8 cellular contexts compared by ENCODE assay signal in the genomic region with DNA sequence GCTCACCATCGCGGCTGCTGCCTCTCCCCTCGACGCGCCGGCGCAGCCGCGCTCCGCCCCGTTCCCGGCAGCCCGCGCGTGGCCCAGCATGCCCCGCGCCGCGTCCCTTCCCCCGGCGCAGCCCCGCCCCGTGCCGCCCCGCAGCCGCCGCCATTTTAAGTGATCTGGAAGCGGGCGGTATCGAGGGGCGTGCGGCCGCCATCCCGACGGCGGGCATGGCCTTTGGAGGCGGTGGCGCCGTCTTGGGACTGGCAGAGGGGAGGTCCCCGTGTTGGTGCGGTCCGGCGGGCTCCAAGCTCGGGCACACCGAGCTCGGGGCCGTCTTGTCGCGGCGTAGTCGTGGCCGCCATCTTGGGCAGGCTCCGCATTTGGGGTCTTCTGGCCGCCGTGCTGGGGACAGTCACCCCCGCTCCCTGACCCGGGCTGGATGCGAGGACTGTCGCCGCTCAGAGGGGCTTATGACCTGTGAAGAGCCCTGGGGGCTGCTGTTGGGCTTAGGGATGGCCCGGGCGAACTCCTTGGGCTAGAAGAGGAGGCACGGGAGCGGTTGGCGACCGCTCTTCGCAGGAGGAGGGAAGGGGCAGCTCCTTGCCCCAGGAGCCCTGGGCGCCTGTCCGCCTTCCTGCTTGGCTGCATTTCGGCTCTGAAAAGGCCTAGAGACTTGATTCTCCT. TPM values are rescaled to one million over a fixed set of nuclear protein-coding genes. Genes with fewer than 3 reads are reported as not detected.
DNase-seq lines count a peak whose midpoint lies in the region; ATAC-seq and TF ChIP-seq lines count a peak whose summit lies in the region.

A gene (minus strand): TSS at position 50 of the 672 bp plus-strand sequence. CDS start 41 bp downstream, at position 9.

- peaks cover 24 to 62% (median 36%) of the 10 kb centered on the region in 3 donors for H3K4me1 Mint-ChIP-seq in CD8-positive, alpha-beta memory T cell

- H3K27ac Mint-ChIP-seq in CD8-positive, alpha-beta memory T cell: peak within 1 kb of the TSS; percentile 98 to 100 (median 98)

- peak within 1 kb of the TSS; percentile 97 for H3K4me3 ChIP-seq in CD8-positive, alpha-beta memory T cell (ENCODE audit: low read length)
- H3K4me3 ChIP-seq in OCI-LY1 (ENCODE audit: low read depth, low read length, poor library complexity, severe bottlenecking) (peak within 1 kb of the TSS; percentile 94), epithelial cell of esophagus (ENCODE audit: low read length) (peak within 1 kb of the TSS; percentile 94), mucosa of descending colon (peak within 1 kb of the TSS; percentile 97)

- H3K4me2 ChIP-seq in OCI-LY1 (ENCODE audit: low read length): peak within 1 kb of the TSS; percentile 99

- peak; percentile 63 for ATAC-seq in GM19455 (IDR thresholded peaks at IDR 0.05; ENCODE audit: unreplicated experiment)
- ATAC-seq in mucosa of descending colon: peak; percentile 93

- no peak within 1 kb of the TSS for H2AFZ ChIP-seq in OCI-LY1 (ENCODE audit: low read length)

- no peaks in the 10 kb centered on the region for H3K9me3 Mint-ChIP-seq in CD8-positive, alpha-beta memory T cell

- POLR2A ChIA-PET in CD8-positive, alpha-beta memory T cell (lab: Charles Lee): interaction anchor here (0.7 to 3.8 kb wide), 5 partner anchors 25 to 317 kb away, joined by 3 to 55 read pairs (median 6); a partner anchor contains a TSS

- H3K4me1 ChIP-seq in CD8-positive, alpha-beta memory T cell (ENCODE audit: insufficient read depth, low read length): peaks cover 32% of the 10 kb centered on the region
- peaks cover 24% of the 10 kb centered on the region for H3K4me1 ChIP-seq in OCI-LY1 (ENCODE audit: insufficient read depth, low read length, severe bottlenecking)
- peaks cover 16% of the 10 kb centered on the region for H3K4me1 ChIP-seq in mucosa of descending colon (ENCODE audit: low read depth)

- H3K36me3 ChIP-seq in CD8-positive, alpha-beta memory T cell (ENCODE audit: insufficient read depth, low read length): peaks cover 22% of the 10 kb centered on the region
- peaks cover 25% of the 10 kb centered on the region for H3K36me3 ChIP-seq in OCI-LY1 (ENCODE audit: insufficient read depth, low read length)
- H3K36me3 ChIP-seq in mucosa of descending colon (ENCODE audit: low read depth): no peaks in the 10 kb centered on the region

- peaks cover 0 to 1% of the 10 kb centered on the region in 2 donors for H3K27me3 Mint-ChIP-seq in CD8-positive, alpha-beta memory T cell

- H3K27ac ChIP-seq in CD8-positive, alpha-beta memory T cell (ENCODE audit: low read depth, low read length): peak within 1 kb of the TSS; percentile 96
- peak within 1 kb of the TSS; percentile 76 for H3K27ac ChIP-seq in OCI-LY1 (ENCODE audit: low read depth, low read length, poor library complexity, severe bottlenecking)

- H3K4me3 Mint-ChIP-seq in CD8-positive, alpha-beta memory T cell: peak within 1 kb of the TSS; percentile 95 to 98 (median 97)

- H4K20me1 ChIP-seq in OCI-LY1 (ENCODE audit: insufficient read depth, low read length): no peaks in the 10 kb centered on the region

- no peaks in the 10 kb centered on the region for H3K27me3 ChIP-seq in CD8-positive, alpha-beta memory T cell (ENCODE audit: insufficient read depth, low read length, poor library complexity, severe bottlenecking)
- no peaks in the 10 kb centered on the region for H3K27me3 ChIP-seq in OCI-LY1 (ENCODE audit: insufficient read depth, low read length)

- intact Hi-C loops in mucosa of descending colon (cut with DNase I, micrococcal nuclease): no loop called here

- no peaks in the 10 kb centered on the region for H3F3A ChIP-seq in OCI-LY1 (ENCODE audit: insufficient read depth, low read length)

- peaks cover 0 to 43% (median 2%) of the 10 kb centered on the region in 3 donors for H3K36me3 Mint-ChIP-seq in CD8-positive, alpha-beta memory T cell

- peak within 1 kb of the TSS; percentile 98 for H3K9ac ChIP-seq in OCI-LY1 (ENCODE audit: low read length)

- DNase-seq in CD8-positive, alpha-beta memory T cell: peak; percentile 84 to 91 (median 84)
- peak; percentile 86 for DNase-seq in HT-29 (ENCODE audit: low spot score)
- peak; percentile 86 for DNase-seq in activated T-cell treated with anti-CD3 and anti-CD28 coated beads for 24 hours (ENCODE audit: low read depth)
- peak; percentile 89 for DNase-seq in epithelial cell of esophagus (ENCODE audit: low read depth)
- DNase-seq in mucosa of descending colon: peak; percentile 90 to 94 (median 92)
- peak; percentile 78 to 80 for DNase-seq in stimulated activated CD8-positive, alpha-beta memory T cell treated with anti-CD3 and anti-CD28 coated beads, Interleukin-4, amount 100 ng/mL, for 1 hour (ENCODE audit: low read depth in 2 of 2, low spot score in 1 of 2)

- CTCF ChIA-PET in CD8-positive, alpha-beta memory T cell (lab: Charles Lee): interaction anchor here (1.4 kb wide), 2 partner anchors 26 to 91 kb away, joined by 4 to 5 read pairs; no protein-coding TSS in a partner anchor

- H3K79me2 ChIP-seq in OCI-LY1 (ENCODE audit: insufficient read depth, low read length): peaks cover 14% of the 10 kb centered on the region

- TF ChIP-seq CTCF in OCI-LY1 (IDR thresholded peaks at IDR 0.05; ENCODE audit: low read length): no peak
- no peak for TF ChIP-seq CTCF in epithelial cell of esophagus (IDR thresholded peaks at IDR 0.05; ENCODE audit: insufficient read depth, low read depth, low read length, missing control alignments)
- no peak for TF ChIP-seq CTCF in mucosa of descending colon (IDR thresholded peaks at IDR 0.05)

- no peaks in the 10 kb centered on the region for H3K9me3 ChIP-seq in CD8-positive, alpha-beta memory T cell (ENCODE audit: low read length)
- H3K9me3 ChIP-seq in OCI-LY1 (ENCODE audit: low read length): no peaks in the 10 kb centered on the region
- H3K9me3 ChIP-seq in mucosa of descending colon: no peaks in the 10 kb centered on the region

- no peaks in the 10 kb centered on the region for H3K9me2 ChIP-seq in OCI-LY1 (ENCODE audit: low read depth, low read length)

RNA-seq across cellular contexts. Expression of the gene that starts here (rescaled TPM):
- 100 to 1,000 TPM; 322 to 338 TPM for total RNA-seq in CD8-positive, alpha-beta memory T cell
- 274 TPM for polyA plus RNA-seq in CD8-positive, alpha-beta memory T cell
- 387 and 398 TPM in 2 replicates for total RNA-seq in HT-29 (2014; rRNA removed; shearing (Covaris generic))
- 100 to 1,000 TPM; 231 to 296 (median 285) TPM for total RNA-seq in mucosa of descending colon

Comparison
In these comparisons a context has a peak if more than half of its experiments do, and no peak if none do; other contexts are left out.
1. Peak in every context shown above with its lines: DNase-seq, ATAC-seq, H3K4me3 ChIP-seq and H3K27ac ChIP-seq.